In the genomic region with DNA sequence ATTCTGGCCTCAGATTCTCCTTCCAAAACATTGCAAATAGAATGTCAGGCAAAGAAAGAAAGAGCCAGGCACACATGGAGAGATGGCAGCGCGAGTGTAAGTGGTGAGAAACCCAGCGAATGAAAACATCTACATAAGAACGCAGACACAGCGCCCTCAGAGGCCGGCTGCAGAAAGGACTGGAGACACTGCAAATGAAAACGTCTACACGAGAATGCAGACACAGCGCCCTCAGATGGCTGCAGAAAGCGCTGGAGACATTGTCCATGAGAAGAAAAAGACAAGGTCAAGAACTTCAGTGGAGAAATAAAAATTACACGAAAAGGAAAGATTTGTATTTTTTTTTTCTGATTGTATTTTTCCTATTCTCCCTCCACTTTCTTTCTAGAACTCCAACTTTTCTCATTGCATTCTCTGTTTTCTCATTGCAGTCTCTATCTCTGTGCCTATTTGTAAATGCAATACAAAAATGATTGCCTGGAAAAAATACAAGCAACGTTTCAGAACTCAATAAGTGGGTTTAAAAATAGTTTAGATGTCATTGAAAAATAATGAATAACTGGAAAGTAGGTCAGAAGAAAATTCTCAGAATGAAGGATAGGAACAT, we compare ENCODE assay signal across 9 cellular contexts.
DNase-seq lines count a peak whose midpoint lies in the region; ATAC-seq and TF ChIP-seq lines count a peak whose summit lies in the region.
"Had no signal": no experiment of that assay in that cellular context is flagged by ENCODE, and none has a peak within 500 bp of the region (broad histone marks: within the 10 kb centered on the region; RNA-seq: fewer than 3 reads in every experiment).

No MANE protein-coding gene starts in this region.

- H3K36me3 Mint-ChIP-seq in activated T-cell treated with anti-CD3 and anti-CD28 coated beads, Interleukin-2, amount 50 U/mL, for 24 hours (ENCODE audit: low read depth): no peaks in the 10 kb centered on the region

- intact Hi-C loops in PC-9 (cut with micrococcal nuclease; ENCODE audit: unreplicated experiment): loop anchor here (1.0 to 10.0 kb wide), 8 partner anchors 41 to 1197 kb away; a partner anchor contains a TSS

- H3K4me2 ChIP-seq in PC-9 (no peak overlapping the region), fibroblast of lung (ENCODE audit: extremely low read depth, insufficient read depth, low read length) (no peak overlapping the region), neural cell (ENCODE audit: low read length) (no peak overlapping the region)

- TF ChIP-seq CTCF in PC-9 (conservative IDR thresholded peaks at IDR 0.05) (peak; percentile 90), fibroblast of lung (conservative IDR thresholded peaks at IDR 0.05 in 1 of 2, IDR thresholded peaks at IDR 0.05 in 1 of 2; ENCODE audit: low read depth in 1 of 2, low read length in 2 of 2) (peak; percentile 94), neural cell (IDR thresholded peaks at IDR 0.05; ENCODE audit: poor library complexity, severe bottlenecking) (peak; percentile 94)

- POLR2A ChIA-PET in PC-9 (lab: Charles Lee; ENCODE audit: unreplicated experiment): no interaction called here

- H3K9me3 ChIP-seq in PC-9 (ENCODE audit: insufficient read depth, low read depth): no peaks in the 10 kb centered on the region
- no peaks in the 10 kb centered on the region for H3K9me3 ChIP-seq in fibroblast of lung (ENCODE audit: control insufficient read depth, insufficient read depth, low read depth, low read length)
- no peaks in the 10 kb centered on the region for H3K9me3 ChIP-seq in neural cell (ENCODE audit: low read length)

- H3F3A ChIP-seq in PC-9 (ENCODE audit: insufficient read depth, low read depth) (no peaks in the 10 kb centered on the region), neural cell (ENCODE audit: insufficient read depth, low read length, poor library complexity, severe bottlenecking) (peaks cover 2% of the 10 kb centered on the region)

- H3K9me2 ChIP-seq in PC-9 (ENCODE audit: insufficient read depth) (no peaks in the 10 kb centered on the region), neural cell (ENCODE audit: insufficient read depth, low read length) (no peaks in the 10 kb centered on the region)

- no peaks in the 10 kb centered on the region; the same call in 1 of the 2 replicates for H4K20me1 ChIP-seq in PC-9 (ENCODE audit: insufficient read depth)
- no peaks in the 10 kb centered on the region for H4K20me1 ChIP-seq in fibroblast of lung (ENCODE audit: control insufficient read depth, extremely low read depth, insufficient read depth, low read length)
- no peaks in the 10 kb centered on the region for H4K20me1 ChIP-seq in neural cell (ENCODE audit: insufficient read depth)

- H2AFZ ChIP-seq in PC-9 (no peak overlapping the region), fibroblast of lung (ENCODE audit: low read length) (no peak overlapping the region), neural cell (ENCODE audit: low read depth, low read length) (no peak overlapping the region)

- H3K9ac ChIP-seq in fibroblast of lung (ENCODE audit: insufficient read depth, low read length) (no peak overlapping the region), neural cell (ENCODE audit: low read length) (no peak overlapping the region)

- H3K79me2 ChIP-seq in PC-9 (ENCODE audit: low read depth) (no peaks in the 10 kb centered on the region), fibroblast of lung (ENCODE audit: control insufficient read depth, insufficient read depth, low read length) (no peaks in the 10 kb centered on the region), neural cell (replicated peaks; ENCODE audit: insufficient read depth, low read length) (no peaks in the 10 kb centered on the region)

- peaks cover 41% of the 10 kb centered on the region for H3K27me3 Mint-ChIP-seq in activated T-cell treated with anti-CD3 and anti-CD28 coated beads, Interleukin-2, amount 50 U/mL, for 24 hours
- peaks cover 52% of the 10 kb centered on the region for H3K27me3 Mint-ChIP-seq in stimulated activated naive CD8-positive, alpha-beta T cell treated with anti-CD3 and anti-CD28 coated beads, Interleukin-15, amount 100 ng/mL, for 72 hours

- no peak for TF ChIP-seq EP300 in neural cell (conservative IDR thresholded peaks at IDR 0.05; ENCODE audit: poor library complexity, severe bottlenecking)

- in situ Hi-C loops in Caki2 (cut with HindIII; ENCODE audit: low pct_unique_long_range_greater_than_20kb, low sequenced_read_pairs): no loop called here

- no peaks in the 10 kb centered on the region for H3K9me3 Mint-ChIP-seq in activated T-cell treated with anti-CD3 and anti-CD28 coated beads, Interleukin-2, amount 50 U/mL, for 24 hours
- no peaks in the 10 kb centered on the region for H3K9me3 Mint-ChIP-seq in stimulated activated naive CD8-positive, alpha-beta T cell treated with anti-CD3 and anti-CD28 coated beads, Interleukin-15, amount 100 ng/mL, for 72 hours
- H3K9me3 Mint-ChIP-seq: dendritic cell treated with granulocyte-macrophage colony-stimulating factor and Interleukin-4, amounts not matched to agents 40 ng/mL and 50 ng/mL, for 4 days had no signal

- no peak overlapping the region for H3K27ac Mint-ChIP-seq in activated T-cell treated with anti-CD3 and anti-CD28 coated beads, Interleukin-2, amount 50 U/mL, for 24 hours
- H3K27ac Mint-ChIP-seq in stimulated activated naive CD8-positive, alpha-beta T cell treated with anti-CD3 and anti-CD28 coated beads, Interleukin-15, amount 100 ng/mL, for 72 hours: no peak overlapping the region
- H3K27ac Mint-ChIP-seq: dendritic cell treated with granulocyte-macrophage colony-stimulating factor and Interleukin-4, amounts not matched to agents 40 ng/mL and 50 ng/mL, for 4 days had no signal

- DNase-seq in Caki2 (ENCODE audit: low read depth): peak; percentile 68
- peak; percentile 85 for DNase-seq in LHCN-M2 (ENCODE audit: low read depth)
- DNase-seq in PC-9: peak; percentile 78 to 92
- peak; percentile 67 for DNase-seq in activated T-cell treated with anti-CD3 and anti-CD28 coated beads, Interleukin-2, amount 50 U/mL, for 24 hours
- DNase-seq in fibroblast of lung (ENCODE audit: low read depth in 2 of 2): peak; percentile 83 to 92
- DNase-seq in stimulated activated naive CD8-positive, alpha-beta T cell treated with anti-CD3 and anti-CD28 coated beads, Interleukin-15, amount 100 ng/mL, for 72 hours: peak; percentile 65 to 84

- no TSS peak for BruUV-seq in PC-9 (replicated peaks; lab: Mats Ljungman, UMichigan)

- H3K4me3 ChIP-seq in PC-9 (no peak overlapping the region), fibroblast of lung (replicated peaks in 1 of 4; ENCODE audit: control extremely low read depth in 1 of 4, insufficient read depth in 1 of 4, low read depth in 3 of 4, low read length in 4 of 4) (no peak overlapping the region), neural cell (ENCODE audit: low read length) (no peak overlapping the region)

- ATAC-seq in GM21576 (IDR thresholded peaks at IDR 0.05; ENCODE audit: unreplicated experiment): peak; percentile 78
- peak; percentile 81 for ATAC-seq in stimulated activated naive CD8-positive, alpha-beta T cell treated with anti-CD3 and anti-CD28 coated beads, Interleukin-15, amount 100 ng/mL, for 72 hours

- peaks cover 87% of the 10 kb centered on the region for H3K27me3 ChIP-seq in PC-9 (ENCODE audit: insufficient read depth, low read depth)
- H3K27me3 ChIP-seq in fibroblast of lung (ENCODE audit: control insufficient read depth, insufficient read depth, low read length): peaks cover 13% of the 10 kb centered on the region
- peaks cover 15% of the 10 kb centered on the region for H3K27me3 ChIP-seq in neural cell (ENCODE audit: insufficient read depth, low read depth, low read length)

- no peaks in the 10 kb centered on the region for H3K36me3 ChIP-seq in PC-9 (ENCODE audit: low read depth)
- H3K36me3 ChIP-seq in fibroblast of lung (ENCODE audit: control insufficient read depth, insufficient read depth, low read length): no peaks in the 10 kb centered on the region
- no peaks in the 10 kb centered on the region for H3K36me3 ChIP-seq in neural cell (ENCODE audit: insufficient read depth, low read length)

- H3K27ac ChIP-seq in PC-9 (no peak overlapping the region), fibroblast of lung (ENCODE audit: insufficient read depth, low read length) (no peak overlapping the region), neural cell (ENCODE audit: low read length) (no peak overlapping the region)

- H3K4me3 Mint-ChIP-seq in activated T-cell treated with anti-CD3 and anti-CD28 coated beads, Interleukin-2, amount 50 U/mL, for 24 hours: no peak overlapping the region
- H3K4me3 Mint-ChIP-seq in stimulated activated naive CD8-positive, alpha-beta T cell treated with anti-CD3 and anti-CD28 coated beads, Interleukin-15, amount 100 ng/mL, for 72 hours: no peak overlapping the region
- H3K4me3 Mint-ChIP-seq: dendritic cell treated with granulocyte-macrophage colony-stimulating factor and Interleukin-4, amounts not matched to agents 40 ng/mL and 50 ng/mL, for 4 days had no signal

- TF ChIP-seq RAD21 in neural cell (conservative IDR thresholded peaks at IDR 0.05): peak; percentile 78

- H3K4me1 ChIP-seq in PC-9 (replicated peaks; ENCODE audit: insufficient read depth): no peaks in the 10 kb centered on the region
- H3K4me1 ChIP-seq in fibroblast of lung (ENCODE audit: control insufficient read depth, extremely low read depth, insufficient read depth, low read length): no peaks in the 10 kb centered on the region

- CTCF ChIA-PET in PC-9 (lab: Charles Lee): no interaction called here

- H3K4me1 Mint-ChIP-seq in activated T-cell treated with anti-CD3 and anti-CD28 coated beads, Interleukin-2, amount 50 U/mL, for 24 hours (ENCODE audit: low read depth): peaks cover 14% of the 10 kb centered on the region
- peaks cover 7% of the 10 kb centered on the region for H3K4me1 Mint-ChIP-seq in stimulated activated naive CD8-positive, alpha-beta T cell treated with anti-CD3 and anti-CD28 coated beads, Interleukin-15, amount 100 ng/mL, for 72 hours

TF ChIP-seq in neural cell, 6 proteins besides CTCF, POLR2A, EP300 and RAD21 (continues in another document):
- peak; percentile 28 for TF ChIP-seq MXI1 (conservative IDR thresholded peaks at IDR 0.05; ENCODE audit: poor library complexity, severe bottlenecking)
